8 cellular contexts compared by ENCODE assay signal in genomic region chr12:49336645-49337584, GRCh38. TPM values are rescaled to one million over a fixed set of nuclear protein-coding genes. Genes with fewer than 3 reads are reported as not detected.
DNase-seq lines count a peak whose midpoint lies in the region; ATAC-seq and TF ChIP-seq lines count a peak whose summit lies in the region.

Gene C1QL4, minus strand, starts transcription at chr12:49337188. Its CDS starts 711 bp downstream, at chr12:49336477.

- intact Hi-C loops in lower leg skin (cut with DNase I; ENCODE audit: low total_unique reads) = no loop called here

- ATAC-seq in HG03025 (IDR thresholded peaks at IDR 0.05; ENCODE audit: low FRiP score, unreplicated experiment) = peak; percentile 48
- no peak for ATAC-seq in HG03378 (IDR thresholded peaks at IDR 0.05; ENCODE audit: unreplicated experiment)

- 1 to 4% methylated on average over 21 to 42 of the region's 65 CpGs for WGBS in lower leg skin, 2 donors

- no peak within 1 kb of the TSS for H3K4me3 ChIP-seq in lower leg skin (ENCODE audit: low read depth, poor library complexity, severe bottlenecking)

- TF ChIP-seq POLR2A in lower leg skin (IDR thresholded peaks at IDR 0.05) = no peak

- DNase-seq in GDM1 (lab: John Stamatoyannopoulos, UW) = peak; percentile 76
- DNase-seq in NCI-H510A treated with DMSO at 0.1 percent for 48 hours (lab: John Stamatoyannopoulos, UW) = peak; percentile 61
- DNase-seq in activated CD4-positive, alpha-beta T cell treated with anti-CD3 and anti-CD28 coated beads, Interleukin-2, amount 50 U/mL, for 24 hours (ENCODE audit: low read depth in 1 of 2, low spot score in 1 of 2) = peak; percentile 72 to 80
- peak; percentile 77 for DNase-seq in dermis blood vessel endothelial cell
- DNase-seq in lower leg skin (ENCODE audit: low spot score in 2 of 2) = peak; percentile 62 to 95
- peak; percentile 83 to 89 for DNase-seq in stimulated activated CD4-positive, alpha-beta T cell treated with anti-CD3 and anti-CD28 coated beads, Interleukin-4, amount 100 ng/mL, for 48 hours (ENCODE audit: low read depth in 2 of 2)

- TF ChIP-seq CTCF in lower leg skin (IDR thresholded peaks at IDR 0.05) = no peak

RNA-seq across cellular contexts. Expression of gene C1QL4, which starts in this region (rescaled TPM):
- total RNA-seq in dermis blood vessel endothelial cell (under 0.01 TPM in 1 of 2 replicates, not detected in the other), lower leg skin (1 to 10 TPM in 2 of 4 donors, under 1 TPM in 1, not detected in 1; 0.62 to 2.5 (median 1.1) TPM)

Comparison
In these comparisons a context has a peak if more than half of its experiments do, and no peak if none do; other contexts are left out.
1. Peak in DNase-seq in dermis blood vessel endothelial cell; RNA of the gene not detected or under 1 TPM.